In the genomic region with DNA sequence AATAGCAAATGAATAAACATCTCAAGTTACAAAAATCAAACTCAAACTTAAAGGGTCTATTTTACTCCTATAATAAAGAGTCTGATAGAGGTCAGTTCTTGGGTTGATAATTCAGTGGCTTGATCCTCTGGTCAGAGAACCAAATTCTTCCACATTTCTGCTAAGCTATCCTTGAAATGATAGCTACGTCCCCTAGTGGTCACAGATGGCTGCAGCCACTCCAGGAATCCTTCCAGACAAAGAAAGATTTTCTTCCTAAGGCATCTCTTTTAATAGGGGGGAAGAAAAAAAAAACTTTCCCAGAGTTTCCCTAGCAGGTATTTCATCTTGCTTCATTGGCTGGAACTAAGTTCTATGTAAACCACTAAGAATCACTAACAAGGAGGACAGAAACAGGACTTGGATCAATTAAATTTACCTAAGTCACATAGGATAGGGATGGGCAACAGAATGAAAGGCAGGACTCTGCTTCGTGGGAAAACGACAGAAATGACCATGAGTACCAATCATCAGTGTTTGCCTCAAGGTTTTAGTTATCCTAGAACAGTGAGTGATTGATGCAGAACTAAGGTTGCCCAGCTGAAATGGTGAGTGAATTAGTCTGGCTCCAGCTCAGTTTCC, we compare ENCODE assay signal across 1 cellular context.
TF ChIP-seq lines count a peak whose summit lies in the region.

No MANE protein-coding gene starts in this region.

TF ChIP-seq in GM23338, 12 proteins besides CTCF, POLR2A, EP300 and RAD21 (continued from another document):
- TF ChIP-seq, protein P1, sequence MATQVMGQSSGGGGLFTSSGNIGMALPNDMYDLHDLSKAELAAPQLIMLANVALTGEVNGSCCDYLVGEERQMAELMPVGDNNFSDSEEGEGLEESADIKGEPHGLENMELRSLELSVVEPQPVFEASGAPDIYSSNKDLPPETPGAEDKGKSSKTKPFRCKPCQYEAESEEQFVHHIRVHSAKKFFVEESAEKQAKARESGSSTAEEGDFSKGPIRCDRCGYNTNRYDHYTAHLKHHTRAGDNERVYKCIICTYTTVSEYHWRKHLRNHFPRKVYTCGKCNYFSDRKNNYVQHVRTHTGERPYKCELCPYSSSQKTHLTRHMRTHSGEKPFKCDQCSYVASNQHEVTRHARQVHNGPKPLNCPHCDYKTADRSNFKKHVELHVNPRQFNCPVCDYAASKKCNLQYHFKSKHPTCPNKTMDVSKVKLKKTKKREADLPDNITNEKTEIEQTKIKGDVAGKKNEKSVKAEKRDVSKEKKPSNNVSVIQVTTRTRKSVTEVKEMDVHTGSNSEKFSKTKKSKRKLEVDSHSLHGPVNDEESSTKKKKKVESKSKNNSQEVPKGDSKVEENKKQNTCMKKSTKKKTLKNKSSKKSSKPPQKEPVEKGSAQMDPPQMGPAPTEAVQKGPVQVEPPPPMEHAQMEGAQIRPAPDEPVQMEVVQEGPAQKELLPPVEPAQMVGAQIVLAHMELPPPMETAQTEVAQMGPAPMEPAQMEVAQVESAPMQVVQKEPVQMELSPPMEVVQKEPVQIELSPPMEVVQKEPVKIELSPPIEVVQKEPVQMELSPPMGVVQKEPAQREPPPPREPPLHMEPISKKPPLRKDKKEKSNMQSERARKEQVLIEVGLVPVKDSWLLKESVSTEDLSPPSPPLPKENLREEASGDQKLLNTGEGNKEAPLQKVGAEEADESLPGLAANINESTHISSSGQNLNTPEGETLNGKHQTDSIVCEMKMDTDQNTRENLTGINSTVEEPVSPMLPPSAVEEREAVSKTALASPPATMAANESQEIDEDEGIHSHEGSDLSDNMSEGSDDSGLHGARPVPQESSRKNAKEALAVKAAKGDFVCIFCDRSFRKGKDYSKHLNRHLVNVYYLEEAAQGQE (IDR thresholded peaks at IDR 0.05; ENCODE audit: unreplicated experiment): no peak
- no peak for TF ChIP-seq EZH2 (IDR thresholded peaks at IDR 0.05; ENCODE audit: low read depth, unreplicated experiment)
TF ChIP-seq in GM23338: peak in this region for 0.
